1 cellular context compared by ENCODE assay signal in the genomic region with DNA sequence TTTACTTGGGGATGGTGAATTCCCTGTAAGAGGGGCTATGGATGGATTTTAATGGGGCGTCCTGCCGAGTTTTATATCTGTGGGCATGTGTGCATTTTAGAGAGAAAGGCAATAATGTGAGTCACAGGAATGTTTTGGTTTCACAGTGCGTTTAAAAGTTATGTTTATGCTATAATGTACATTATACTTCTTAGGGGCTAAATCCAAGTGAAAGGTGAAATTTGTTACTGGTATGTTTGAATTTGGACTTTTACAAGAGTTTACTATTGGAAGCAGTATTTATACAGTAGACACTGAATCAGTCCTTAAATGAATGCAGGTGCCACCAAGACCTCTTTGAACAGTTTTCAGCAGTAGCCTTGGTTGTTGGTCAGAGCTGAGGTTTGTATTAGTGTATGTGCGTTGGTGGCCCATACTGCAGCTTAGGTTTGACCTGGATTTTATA.
TF ChIP-seq lines count a peak whose summit lies in the region.

No MANE protein-coding gene starts in this region.

TF ChIP-seq in HEK293, 187 proteins besides CTCF, POLR2A, EP300 and RAD21 (continued from another document and continues in another):
- TF ChIP-seq ZNF114 (tag by site-specific recombination; IDR thresholded peaks at IDR 0.05) (no peak), ZNF423 (tag by site-specific recombination; IDR thresholded peaks at IDR 0.05) (no peak), OSR2 (tag by site-specific recombination; IDR thresholded peaks at IDR 0.05) (peak; percentile 84), ZNF776 (tag by site-specific recombination; IDR thresholded peaks at IDR 0.05; ENCODE audit: borderline replicate concordance) (no peak), ZNF19 (tag by site-specific recombination; IDR thresholded peaks at IDR 0.05; ENCODE audit: low read depth) (no peak), YY1 (tag by site-specific recombination; IDR thresholded peaks at IDR 0.05) (no peak), ZFP41 (tag by site-specific recombination; IDR thresholded peaks at IDR 0.05; ENCODE audit: borderline replicate concordance) (no peak), GLI4 (tag by site-specific recombination; IDR thresholded peaks at IDR 0.05) (no peak), HOXA7 (CRISPR knock-in tag; IDR thresholded peaks at IDR 0.05; ENCODE audit: borderline replicate concordance) (no peak), ZNF664 (tag by site-specific recombination; IDR thresholded peaks at IDR 0.05) (no peak), ZNF16 (tag by site-specific recombination; IDR thresholded peaks at IDR 0.05; ENCODE audit: low read depth) (no peak), ZNF555 (tag by site-specific recombination; conservative IDR thresholded peaks at IDR 0.05) (no peak), ZNF211 (tag by site-specific recombination; IDR thresholded peaks at IDR 0.05; ENCODE audit: low read depth) (no peak), TCF7L2 (IDR thresholded peaks at IDR 0.05; ENCODE audit: borderline replicate concordance, low read depth, low read length) (peak; percentile 60; the same call in 1 of the 2 replicates), WT1 (tag by site-specific recombination; IDR thresholded peaks at IDR 0.05) (no peak), ZNF843 (tag by site-specific recombination; IDR thresholded peaks at IDR 0.05) (peak; percentile 75), ZNF174 (tag by site-specific recombination; IDR thresholded peaks at IDR 0.05) (no peak), RBAK (tag by site-specific recombination; IDR thresholded peaks at IDR 0.05) (no peak), ZNF701 (tag by site-specific recombination; IDR thresholded peaks at IDR 0.05) (no peak), ZNF157 (tag by site-specific recombination; IDR thresholded peaks at IDR 0.05) (no peak), ZNF133 (tag by site-specific recombination; IDR thresholded peaks at IDR 0.05) (no peak), SP7 (tag by site-specific recombination; IDR thresholded peaks at IDR 0.05) (0 out of 2 replicates have a peak, but pooled peaks have one; percentile 18), ZBTB1 (tag by site-specific recombination; IDR thresholded peaks at IDR 0.05) (no peak), ZNF394 (tag by site-specific recombination; IDR thresholded peaks at IDR 0.05; ENCODE audit: borderline replicate concordance) (no peak), ZSCAN16 (tag by site-specific recombination; IDR thresholded peaks at IDR 0.05) (no peak), ZFP3 (tag by site-specific recombination; IDR thresholded peaks at IDR 0.05; ENCODE audit: low read depth) (no peak), ZNF792 (tag by site-specific recombination; IDR thresholded peaks at IDR 0.05) (no peak), EGR2 (tag by site-specific recombination; IDR thresholded peaks at IDR 0.05; ENCODE audit: low read depth) (no peak), ZNF837 (tag by site-specific recombination; IDR thresholded peaks at IDR 0.05) (no peak), REPIN1 (tag by site-specific recombination; IDR thresholded peaks at IDR 0.05; ENCODE audit: low read depth) (no peak), ZNF629 (tag by site-specific recombination; IDR thresholded peaks at IDR 0.05) (no peak; the same call in 1 of the 2 replicates)
- TF ChIP-seq, protein P1, sequence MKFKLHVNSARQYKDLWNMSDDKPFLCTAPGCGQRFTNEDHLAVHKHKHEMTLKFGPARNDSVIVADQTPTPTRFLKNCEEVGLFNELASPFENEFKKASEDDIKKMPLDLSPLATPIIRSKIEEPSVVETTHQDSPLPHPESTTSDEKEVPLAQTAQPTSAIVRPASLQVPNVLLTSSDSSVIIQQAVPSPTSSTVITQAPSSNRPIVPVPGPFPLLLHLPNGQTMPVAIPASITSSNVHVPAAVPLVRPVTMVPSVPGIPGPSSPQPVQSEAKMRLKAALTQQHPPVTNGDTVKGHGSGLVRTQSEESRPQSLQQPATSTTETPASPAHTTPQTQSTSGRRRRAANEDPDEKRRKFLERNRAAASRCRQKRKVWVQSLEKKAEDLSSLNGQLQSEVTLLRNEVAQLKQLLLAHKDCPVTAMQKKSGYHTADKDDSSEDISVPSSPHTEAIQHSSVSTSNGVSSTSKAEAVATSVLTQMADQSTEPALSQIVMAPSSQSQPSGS (tag by site-specific recombination; IDR thresholded peaks at IDR 0.05; ENCODE audit: low read depth), result no peak
- TF ChIP-seq, protein P2, sequence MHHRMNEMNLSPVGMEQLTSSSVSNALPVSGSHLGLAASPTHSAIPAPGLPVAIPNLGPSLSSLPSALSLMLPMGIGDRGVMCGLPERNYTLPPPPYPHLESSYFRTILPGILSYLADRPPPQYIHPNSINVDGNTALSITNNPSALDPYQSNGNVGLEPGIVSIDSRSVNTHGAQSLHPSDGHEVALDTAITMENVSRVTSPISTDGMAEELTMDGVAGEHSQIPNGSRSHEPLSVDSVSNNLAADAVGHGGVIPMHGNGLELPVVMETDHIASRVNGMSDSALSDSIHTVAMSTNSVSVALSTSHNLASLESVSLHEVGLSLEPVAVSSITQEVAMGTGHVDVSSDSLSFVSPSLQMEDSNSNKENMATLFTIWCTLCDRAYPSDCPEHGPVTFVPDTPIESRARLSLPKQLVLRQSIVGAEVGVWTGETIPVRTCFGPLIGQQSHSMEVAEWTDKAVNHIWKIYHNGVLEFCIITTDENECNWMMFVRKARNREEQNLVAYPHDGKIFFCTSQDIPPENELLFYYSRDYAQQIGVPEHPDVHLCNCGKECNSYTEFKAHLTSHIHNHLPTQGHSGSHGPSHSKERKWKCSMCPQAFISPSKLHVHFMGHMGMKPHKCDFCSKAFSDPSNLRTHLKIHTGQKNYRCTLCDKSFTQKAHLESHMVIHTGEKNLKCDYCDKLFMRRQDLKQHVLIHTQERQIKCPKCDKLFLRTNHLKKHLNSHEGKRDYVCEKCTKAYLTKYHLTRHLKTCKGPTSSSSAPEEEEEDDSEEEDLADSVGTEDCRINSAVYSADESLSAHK (tag by site-specific recombination; IDR thresholded peaks at IDR 0.05), result no peak
- TF ChIP-seq, protein P3, sequence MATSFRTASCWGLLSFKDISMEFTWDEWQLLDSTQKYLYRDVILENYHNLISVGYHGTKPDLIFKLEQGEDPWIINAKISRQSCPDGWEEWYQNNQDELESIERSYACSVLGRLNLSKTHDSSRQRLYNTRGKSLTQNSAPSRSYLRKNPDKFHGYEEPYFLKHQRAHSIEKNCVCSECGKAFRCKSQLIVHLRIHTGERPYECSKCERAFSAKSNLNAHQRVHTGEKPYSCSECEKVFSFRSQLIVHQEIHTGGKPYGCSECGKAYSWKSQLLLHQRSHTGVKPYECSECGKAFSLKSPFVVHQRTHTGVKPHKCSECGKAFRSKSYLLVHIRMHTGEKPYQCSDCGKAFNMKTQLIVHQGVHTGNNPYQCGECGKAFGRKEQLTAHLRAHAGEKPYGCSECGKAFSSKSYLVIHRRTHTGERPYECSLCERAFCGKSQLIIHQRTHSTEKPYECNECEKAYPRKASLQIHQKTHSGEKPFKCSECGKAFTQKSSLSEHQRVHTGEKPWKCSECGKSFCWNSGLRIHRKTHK (tag by site-specific recombination; IDR thresholded peaks at IDR 0.05), result no peak
- TF ChIP-seq, protein P4, sequence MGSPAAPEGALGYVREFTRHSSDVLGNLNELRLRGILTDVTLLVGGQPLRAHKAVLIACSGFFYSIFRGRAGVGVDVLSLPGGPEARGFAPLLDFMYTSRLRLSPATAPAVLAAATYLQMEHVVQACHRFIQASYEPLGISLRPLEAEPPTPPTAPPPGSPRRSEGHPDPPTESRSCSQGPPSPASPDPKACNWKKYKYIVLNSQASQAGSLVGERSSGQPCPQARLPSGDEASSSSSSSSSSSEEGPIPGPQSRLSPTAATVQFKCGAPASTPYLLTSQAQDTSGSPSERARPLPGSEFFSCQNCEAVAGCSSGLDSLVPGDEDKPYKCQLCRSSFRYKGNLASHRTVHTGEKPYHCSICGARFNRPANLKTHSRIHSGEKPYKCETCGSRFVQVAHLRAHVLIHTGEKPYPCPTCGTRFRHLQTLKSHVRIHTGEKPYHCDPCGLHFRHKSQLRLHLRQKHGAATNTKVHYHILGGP (tag by site-specific recombination; IDR thresholded peaks at IDR 0.05), result no peak
- TF ChIP-seq, protein P5, sequence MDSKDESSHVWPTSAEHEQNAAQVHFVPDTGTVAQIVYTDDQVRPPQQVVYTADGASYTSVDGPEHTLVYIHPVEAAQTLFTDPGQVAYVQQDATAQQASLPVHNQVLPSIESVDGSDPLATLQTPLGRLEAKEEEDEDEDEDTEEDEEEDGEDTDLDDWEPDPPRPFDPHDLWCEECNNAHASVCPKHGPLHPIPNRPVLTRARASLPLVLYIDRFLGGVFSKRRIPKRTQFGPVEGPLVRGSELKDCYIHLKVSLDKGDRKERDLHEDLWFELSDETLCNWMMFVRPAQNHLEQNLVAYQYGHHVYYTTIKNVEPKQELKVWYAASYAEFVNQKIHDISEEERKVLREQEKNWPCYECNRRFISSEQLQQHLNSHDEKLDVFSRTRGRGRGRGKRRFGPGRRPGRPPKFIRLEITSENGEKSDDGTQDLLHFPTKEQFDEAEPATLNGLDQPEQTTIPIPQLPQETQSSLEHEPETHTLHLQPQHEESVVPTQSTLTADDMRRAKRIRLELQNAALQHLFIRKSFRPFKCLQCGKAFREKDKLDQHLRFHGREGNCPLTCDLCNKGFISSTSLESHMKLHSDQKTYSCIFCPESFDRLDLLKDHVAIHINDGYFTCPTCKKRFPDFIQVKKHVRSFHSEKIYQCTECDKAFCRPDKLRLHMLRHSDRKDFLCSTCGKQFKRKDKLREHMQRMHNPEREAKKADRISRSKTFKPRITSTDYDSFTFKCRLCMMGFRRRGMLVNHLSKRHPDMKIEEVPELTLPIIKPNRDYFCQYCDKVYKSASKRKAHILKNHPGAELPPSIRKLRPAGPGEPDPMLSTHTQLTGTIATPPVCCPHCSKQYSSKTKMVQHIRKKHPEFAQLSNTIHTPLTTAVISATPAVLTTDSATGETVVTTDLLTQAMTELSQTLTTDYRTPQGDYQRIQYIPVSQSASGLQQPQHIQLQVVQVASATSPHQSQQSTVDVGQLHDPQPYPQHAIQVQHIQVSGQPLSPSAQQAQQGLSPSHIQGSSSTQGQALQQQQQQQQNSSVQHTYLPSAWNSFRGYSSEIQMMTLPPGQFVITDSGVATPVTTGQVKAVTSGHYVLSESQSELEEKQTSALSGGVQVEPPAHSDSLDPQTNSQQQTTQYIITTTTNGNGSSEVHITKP (tag by site-specific recombination; IDR thresholded peaks at IDR 0.05), result no peak
- TF ChIP-seq, protein P6, sequence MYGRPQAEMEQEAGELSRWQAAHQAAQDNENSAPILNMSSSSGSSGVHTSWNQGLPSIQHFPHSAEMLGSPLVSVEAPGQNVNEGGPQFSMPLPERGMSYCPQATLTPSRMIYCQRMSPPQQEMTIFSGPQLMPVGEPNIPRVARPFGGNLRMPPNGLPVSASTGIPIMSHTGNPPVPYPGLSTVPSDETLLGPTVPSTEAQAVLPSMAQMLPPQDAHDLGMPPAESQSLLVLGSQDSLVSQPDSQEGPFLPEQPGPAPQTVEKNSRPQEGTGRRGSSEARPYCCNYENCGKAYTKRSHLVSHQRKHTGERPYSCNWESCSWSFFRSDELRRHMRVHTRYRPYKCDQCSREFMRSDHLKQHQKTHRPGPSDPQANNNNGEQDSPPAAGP (tag by site-specific recombination; IDR thresholded peaks at IDR 0.05), result no peak
- TF ChIP-seq, protein P7, sequence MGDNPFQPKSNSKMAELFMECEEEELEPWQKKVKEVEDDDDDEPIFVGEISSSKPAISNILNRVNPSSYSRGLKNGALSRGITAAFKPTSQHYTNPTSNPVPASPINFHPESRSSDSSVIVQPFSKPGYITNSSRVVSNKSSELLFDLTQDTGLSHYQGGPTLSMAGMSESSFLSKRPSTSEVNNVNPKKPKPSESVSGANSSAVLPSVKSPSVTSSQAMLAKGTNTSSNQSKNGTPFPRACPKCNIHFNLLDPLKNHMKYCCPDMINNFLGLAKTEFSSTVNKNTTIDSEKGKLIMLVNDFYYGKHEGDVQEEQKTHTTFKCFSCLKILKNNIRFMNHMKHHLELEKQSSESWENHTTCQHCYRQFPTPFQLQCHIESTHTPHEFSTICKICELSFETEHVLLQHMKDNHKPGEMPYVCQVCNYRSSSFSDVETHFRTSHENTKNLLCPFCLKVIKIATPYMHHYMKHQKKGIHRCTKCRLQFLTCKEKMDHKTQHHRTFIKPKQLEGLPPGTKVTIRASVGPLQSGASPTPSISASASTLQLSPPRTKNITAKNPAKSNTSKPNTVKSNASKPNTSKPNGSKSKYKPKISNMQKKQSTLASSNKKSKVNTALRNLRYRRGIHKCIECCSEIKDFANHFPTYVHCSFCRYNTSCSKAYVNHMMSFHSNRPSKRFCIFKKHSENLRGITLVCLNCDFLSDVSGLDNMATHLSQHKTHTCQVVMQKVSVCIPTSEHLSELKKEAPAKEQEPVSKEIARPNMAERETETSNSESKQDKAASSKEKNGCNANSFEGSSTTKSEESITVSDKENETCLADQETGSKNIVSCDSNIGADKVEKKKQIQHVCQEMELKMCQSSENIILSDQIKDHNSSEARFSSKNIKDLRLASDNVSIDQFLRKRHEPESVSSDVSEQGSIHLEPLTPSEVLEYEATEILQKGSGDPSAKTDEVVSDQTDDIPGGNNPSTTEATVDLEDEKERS (tag by site-specific recombination; IDR thresholded peaks at IDR 0.05), result no peak
- TF ChIP-seq, protein P8, sequence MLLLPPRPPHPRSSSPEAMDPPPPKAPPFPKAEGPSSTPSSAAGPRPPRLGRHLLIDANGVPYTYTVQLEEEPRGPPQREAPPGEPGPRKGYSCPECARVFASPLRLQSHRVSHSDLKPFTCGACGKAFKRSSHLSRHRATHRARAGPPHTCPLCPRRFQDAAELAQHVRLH (tag by site-specific recombination; IDR thresholded peaks at IDR 0.05), result peak; percentile 45; the same call in 1 of the 2 replicates
- TF ChIP-seq, protein P9, sequence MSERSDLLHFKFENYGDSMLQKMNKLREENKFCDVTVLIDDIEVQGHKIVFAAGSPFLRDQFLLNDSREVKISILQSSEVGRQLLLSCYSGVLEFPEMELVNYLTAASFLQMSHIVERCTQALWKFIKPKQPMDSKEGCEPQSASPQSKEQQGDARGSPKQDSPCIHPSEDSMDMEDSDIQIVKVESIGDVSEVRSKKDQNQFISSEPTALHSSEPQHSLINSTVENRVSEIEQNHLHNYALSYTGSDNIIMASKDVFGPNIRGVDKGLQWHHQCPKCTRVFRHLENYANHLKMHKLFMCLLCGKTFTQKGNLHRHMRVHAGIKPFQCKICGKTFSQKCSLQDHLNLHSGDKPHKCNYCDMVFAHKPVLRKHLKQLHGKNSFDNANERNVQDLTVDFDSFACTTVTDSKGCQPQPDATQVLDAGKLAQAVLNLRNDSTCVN (tag by site-specific recombination; optimal IDR thresholded peaks at IDR 0.05), result no peak
- TF ChIP-seq, protein P10, sequence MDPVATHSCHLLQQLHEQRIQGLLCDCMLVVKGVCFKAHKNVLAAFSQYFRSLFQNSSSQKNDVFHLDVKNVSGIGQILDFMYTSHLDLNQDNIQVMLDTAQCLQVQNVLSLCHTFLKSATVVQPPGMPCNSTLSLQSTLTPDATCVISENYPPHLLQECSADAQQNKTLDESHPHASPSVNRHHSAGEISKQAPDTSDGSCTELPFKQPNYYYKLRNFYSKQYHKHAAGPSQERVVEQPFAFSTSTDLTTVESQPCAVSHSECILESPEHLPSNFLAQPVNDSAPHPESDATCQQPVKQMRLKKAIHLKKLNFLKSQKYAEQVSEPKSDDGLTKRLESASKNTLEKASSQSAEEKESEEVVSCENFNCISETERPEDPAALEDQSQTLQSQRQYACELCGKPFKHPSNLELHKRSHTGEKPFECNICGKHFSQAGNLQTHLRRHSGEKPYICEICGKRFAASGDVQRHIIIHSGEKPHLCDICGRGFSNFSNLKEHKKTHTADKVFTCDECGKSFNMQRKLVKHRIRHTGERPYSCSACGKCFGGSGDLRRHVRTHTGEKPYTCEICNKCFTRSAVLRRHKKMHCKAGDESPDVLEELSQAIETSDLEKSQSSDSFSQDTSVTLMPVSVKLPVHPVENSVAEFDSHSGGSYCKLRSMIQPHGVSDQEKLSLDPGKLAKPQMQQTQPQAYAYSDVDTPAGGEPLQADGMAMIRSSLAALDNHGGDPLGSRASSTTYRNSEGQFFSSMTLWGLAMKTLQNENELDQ (tag by site-specific recombination; IDR thresholded peaks at IDR 0.05; ENCODE audit: low read depth), result no peak
